Comparison of ENCODE assay signal across 1 cellular context in genomic region chr6:43687079-43687436, GRCh38.
TF ChIP-seq lines count a peak whose summit lies in the region.

No MANE protein-coding gene starts in this region.

TF ChIP-seq in endothelial cell of umbilical vein, 7 proteins besides CTCF, POLR2A, EP300 and RAD21:
- TF ChIP-seq FOS (IDR thresholded peaks at IDR 0.05; ENCODE audit: borderline replicate concordance, insufficient read depth, low read length) (no peak), JUN (IDR thresholded peaks at IDR 0.05; ENCODE audit: borderline replicate concordance, insufficient read depth, insufficient read length, low read depth) (no peak), POLR2AphosphoS5 (IDR thresholded peaks at IDR 0.05; ENCODE audit: insufficient read depth, low read depth, low read length) (no peak), GATA2 (IDR thresholded peaks at IDR 0.05; ENCODE audit: insufficient read depth, insufficient read length, low read depth, low read length) (no peak), MYC (IDR thresholded peaks at IDR 0.05; ENCODE audit: low read depth, low read length) (no peak), EZH2 (IDR thresholded peaks at IDR 0.05; ENCODE audit: borderline replicate concordance, low read depth, low read length, severe bottlenecking) (no peak)
- TF ChIP-seq, protein P1, sequence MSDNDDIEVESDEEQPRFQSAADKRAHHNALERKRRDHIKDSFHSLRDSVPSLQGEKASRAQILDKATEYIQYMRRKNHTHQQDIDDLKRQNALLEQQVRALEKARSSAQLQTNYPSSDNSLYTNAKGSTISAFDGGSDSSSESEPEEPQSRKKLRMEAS (IDR thresholded peaks at IDR 0.05; ENCODE audit: insufficient read depth, insufficient read length), result no peak
